34 cellular contexts compared by ENCODE assay signal in genomic region chr16:10213748-10214147, GRCh38. TPM values are rescaled to one million over a fixed set of nuclear protein-coding genes. Genes with fewer than 3 reads are reported as not detected.
"Had no signal": no experiment of that assay in that cellular context is flagged by ENCODE, and none has a peak within 500 bp of the region (broad histone marks: within the 10 kb centered on the region; RNA-seq: fewer than 3 reads in every experiment).

No MANE protein-coding gene starts in this region.

- ATAC-seq: activated naive CD4-positive, alpha-beta T cell treated with anti-CD3 and anti-CD28 coated beads, Interleukin-2, amount 50 U/mL, for 72 hours; activated naive CD8-positive, alpha-beta T cell treated with anti-CD3 and anti-CD28 coated beads, Interleukin-2, amount 50 U/mL, for 24 hours; activated T-cell treated with anti-CD3 and anti-CD28 coated beads, Interleukin-2, amount 50 U/mL, for 4 hours; activated T-cell treated with anti-CD3 and anti-CD28 coated beads, Interleukin-2, amount 50 U/mL, for 72 hours; activated T-helper 17 cell treated with anti-CD3 and anti-CD28 coated beads, Interleukin-2, amount 50 U/mL, for 72 hours; body of pancreas had no signal

- H3K27me3 ChIP-seq: adrenal gland, ascending aorta, body of pancreas, brain microvascular endothelial cell, cardiac muscle cell had no signal

- H3K4me3 ChIP-seq: adrenal gland, ascending aorta, body of pancreas, breast epithelium, cardiac muscle cell had no signal

- H3K4me1 ChIP-seq: adrenal gland, ascending aorta, body of pancreas, breast epithelium had no signal

- H3K9me3 ChIP-seq: adrenal gland, ascending aorta, body of pancreas, breast epithelium had no signal

- H3K36me3 ChIP-seq: adrenal gland, ascending aorta, brain microvascular endothelial cell, breast epithelium, cardiac muscle cell had no signal

- DNase-seq: activated effector memory CD4-positive, alpha-beta T cell treated with Interleukin-2 at 50 U/mL for 16 hours; activated gamma-delta T cell; activated gamma-delta T cell treated with Interleukin-2 at 50 U/mL for 16 hours; activated naive CD4-positive, alpha-beta T cell; activated naive CD4-positive, alpha-beta T cell treated with anti-CD3 and anti-CD28 coated beads for 36 hours; activated naive CD4-positive, alpha-beta T cell treated with anti-CD3 and anti-CD28 coated beads, Interleukin-2, amount 10 ng/mL, durations not matched to agents 7 days and 5 days; activated naive CD4-positive, alpha-beta T cell treated with anti-CD3 and anti-CD28 coated beads, Interleukin-2, amount 50 U/mL, for 16 hours; activated naive CD4-positive, alpha-beta T cell treated with Interleukin-2 at 50 U/mL for 16 hours; activated naive CD8-positive, alpha-beta T cell treated with anti-CD3 and anti-CD28 coated beads for 36 hours; activated naive CD8-positive, alpha-beta T cell treated with anti-CD3 and anti-CD28 coated beads, Interleukin-2, amount 10 ng/mL, durations not matched to agents 7 days and 5 days; activated naive CD8-positive, alpha-beta T cell treated with anti-CD3 and anti-CD28 coated beads, Interleukin-2, amount 50 U/mL, for 24 hours; activated T-cell treated with anti-CD3 and anti-CD28 coated beads, Interleukin-2, amount 50 U/mL, for 24 hours; activated T-cell treated with anti-CD3 and anti-CD28 coated beads, Interleukin-2, amount 50 U/mL, for 4 hours; activated T-cell treated with anti-CD3 and anti-CD28 coated beads, Interleukin-2, amount 50 U/mL, for 48 hours; activated T-cell treated with anti-CD3 and anti-CD28 coated beads, Interleukin-2, amount 50 U/mL, for 72 hours; adrenal gland; amniotic stem cell; amygdala; anterior cingulate cortex; aorta; body of pancreas; brain microvascular endothelial cell; caudate nucleus; central memory CD4-positive, alpha-beta T cell; cerebellar nuclear complex had no signal

- H3K27ac ChIP-seq: adrenal gland, ascending aorta, body of pancreas, brain microvascular endothelial cell, breast epithelium, cardiac muscle cell had no signal

RNA-seq across cellular contexts. Expression of gene GRIN2A, which starts 31.5 kb away (rescaled TPM):
- total RNA-seq: activated naive CD4-positive, alpha-beta T cell treated with anti-CD3 and anti-CD28 coated beads for 36 hours; activated naive CD4-positive, alpha-beta T cell treated with anti-CD3 and anti-CD28 coated beads, Interleukin-2, amount 50 U/mL, for 72 hours; activated naive CD8-positive, alpha-beta T cell treated with anti-CD3 and anti-CD28 coated beads for 36 hours; activated naive CD8-positive, alpha-beta T cell treated with anti-CD3 and anti-CD28 coated beads, Interleukin-2, amount 10 ng/mL, durations not matched to agents 7 days and 5 days; activated T-cell treated with anti-CD3 and anti-CD28 coated beads, Interleukin-2, amount 50 U/mL, for 4 hours; activated T-cell treated with anti-CD3 and anti-CD28 coated beads, Interleukin-2, amount 50 U/mL, for 72 hours; activated T-helper 1 cell treated with anti-CD3 and anti-CD28 coated beads, Interleukin-12 subunit alpha, Interleukin-12 subunit beta, Interleukin-2, Interleukin-4 antibody, amounts not matched to agents 30 ng/mL and 10 ng/mL and 1 ng/mL, durations not matched to agents 14 hours and 24 hours and 36 hours; activated T-helper 17 cell treated with anti-CD3 and anti-CD28 coated beads, Interleukin-2, amount 50 U/mL, for 72 hours; activated T-helper 2 cell treated with anti-CD3 and anti-CD28 coated beads, Interferon-gamma antibody, Interleukin-2, Interleukin-4, amounts not matched to agents 10 μg/mL and 5 μg/mL and 100 μg/mL, durations not matched to agents 14 hours and 24 hours and 36 hours; bronchial epithelial cell; chondrocyte had no signal
